In genomic region chr13:114110091-114110829, GRCh38 we compare ENCODE assay signal across 8 cellular contexts. TPM values are rescaled to one million over a fixed set of nuclear protein-coding genes. Genes with fewer than 3 reads are reported as not detected.
A peak's percentile ranks its signal among the peaks of the same experiment; 100 is the strongest.
DNase-seq lines count a peak whose midpoint lies in the region; ATAC-seq and TF ChIP-seq lines count a peak whose summit lies in the region.

No MANE protein-coding gene starts in this region.

- no peak overlapping the region for H3K4me3 ChIP-seq in neuronal stem cell (ENCODE audit: low read length in 2 of 2)

- H3K23ac ChIP-seq in neuronal stem cell (ENCODE audit: low read depth, low read length, poor library complexity): peak overlapping the region; percentile 59

- H3K27ac Mint-ChIP-seq in activated B cell treated with CpG ODN at 0.5 μM for 24 hours: peak overlapping the region; percentile 86
- peak overlapping the region; percentile 60 for H3K27ac Mint-ChIP-seq in dendritic cell treated with granulocyte-macrophage colony-stimulating factor and Interleukin-4, amounts not matched to agents 40 ng/mL and 50 ng/mL, for 4 days

- no peak overlapping the region for H4K8ac ChIP-seq in neuronal stem cell (ENCODE audit: low read depth, low read length)

- peak overlapping the region; percentile 81 for H4K91ac ChIP-seq in neuronal stem cell (ENCODE audit: low read depth, low read length, poor library complexity)

- peak overlapping the region; percentile 80 for H3K9ac ChIP-seq in neuronal stem cell (ENCODE audit: low read depth, low read length, poor library complexity)

- H3K4ac ChIP-seq in neuronal stem cell (ENCODE audit: low read length): no peak overlapping the region

- DNase-seq in activated B cell treated with CpG ODN at 0.5 μM for 24 hours (peak; percentile 60), neuronal stem cell (ENCODE audit: low spot score) (no peak), T1000 (lab: John Stamatoyannopoulos, UW) (no peak), DMS114 treated with DMSO at 0.1 percent for 48 hours (lab: John Stamatoyannopoulos, UW; ENCODE audit: unreplicated experiment) (no peak)

- intact Hi-C loops in activated B cell treated with CpG ODN at 0.5 μM for 24 hours (cut with micrococcal nuclease): loop anchor here (1.0 to 5.0 kb wide), 6 partner anchors 43 to 618 kb away; partner anchors contain the start of gene DCUN1D2
- intact Hi-C loops in dendritic cell treated with granulocyte-macrophage colony-stimulating factor and Interleukin-4, amounts not matched to agents 40 ng/mL and 50 ng/mL, for 4 days (cut with micrococcal nuclease): no loop called here

- POLR2A ChIA-PET in activated B cell treated with CpG ODN at 0.5 μM for 24 hours (lab: Charles Lee): interaction anchor here (1.0 to 2.1 kb wide), 4 partner anchors 38 to 294 kb away, joined by 3 to 11 read pairs (median 4); no protein-coding TSS in a partner anchor

- H3K18ac ChIP-seq in neuronal stem cell (ENCODE audit: low read length): peak overlapping the region; percentile 93

- H3K4me1 ChIP-seq in neuronal stem cell (ENCODE audit: control insufficient read depth in 2 of 2, insufficient read depth in 1 of 2, low read depth in 1 of 2, low read length in 2 of 2): peaks cover 30 to 31% of the 10 kb centered on the region in 2 donors

- H3K9me3 ChIP-seq in neuronal stem cell (replicated peaks in 1 of 2; ENCODE audit: control insufficient read depth in 2 of 2, insufficient read depth in 1 of 2, low read depth in 1 of 2, low read length in 2 of 2): no peaks in the 10 kb centered on the region

- H3K9me3 Mint-ChIP-seq in activated B cell treated with CpG ODN at 0.5 μM for 24 hours: no peaks in the 10 kb centered on the region
- no peaks in the 10 kb centered on the region for H3K9me3 Mint-ChIP-seq in dendritic cell treated with granulocyte-macrophage colony-stimulating factor and Interleukin-4, amounts not matched to agents 40 ng/mL and 50 ng/mL, for 4 days

- peak overlapping the region; percentile 88 for H2AK5ac ChIP-seq in neuronal stem cell (ENCODE audit: low read depth, low read length)

- peak overlapping the region; percentile 59 for H3K14ac ChIP-seq in neuronal stem cell (ENCODE audit: low read length)

- peak; percentile 62 for TF ChIP-seq CTCF in GM12873 (IDR thresholded peaks at IDR 0.05; ENCODE audit: insufficient read depth, low read depth, low read length, missing control alignments)
- TF ChIP-seq CTCF in activated B cell treated with CpG ODN at 0.5 μM for 24 hours (IDR thresholded peaks at IDR 0.05): no peak

- peak overlapping the region; percentile 71 for H3K27ac ChIP-seq in neuronal stem cell (replicated peaks; ENCODE audit: low read length)

- H3K27me3 Mint-ChIP-seq in activated B cell treated with CpG ODN at 0.5 μM for 24 hours: no peaks in the 10 kb centered on the region
- no peaks in the 10 kb centered on the region for H3K27me3 Mint-ChIP-seq in dendritic cell treated with granulocyte-macrophage colony-stimulating factor and Interleukin-4, amounts not matched to agents 40 ng/mL and 50 ng/mL, for 4 days

- H3K27me3 ChIP-seq in neuronal stem cell (ENCODE audit: control insufficient read depth in 3 of 3, insufficient read depth in 3 of 3, low read depth in 1 of 3, low read length in 3 of 3): no peaks in the 10 kb centered on the region

- CTCF ChIA-PET in activated B cell treated with CpG ODN at 0.5 μM for 24 hours (lab: Charles Lee): interaction anchor here (0.6 to 1.9 kb wide), 13 partner anchors 15 to 294 kb away, joined by 3 to 7 read pairs (median 3); no protein-coding TSS in a partner anchor

- H2BK120ac ChIP-seq in neuronal stem cell (ENCODE audit: low read depth, low read length): no peak overlapping the region

- H3K4me3 Mint-ChIP-seq in activated B cell treated with CpG ODN at 0.5 μM for 24 hours: peak overlapping the region; percentile 73
- peak overlapping the region; percentile 59 for H3K4me3 Mint-ChIP-seq in dendritic cell treated with granulocyte-macrophage colony-stimulating factor and Interleukin-4, amounts not matched to agents 40 ng/mL and 50 ng/mL, for 4 days

- no peak overlapping the region for H3K4me2 ChIP-seq in neuronal stem cell (ENCODE audit: insufficient read depth, low read length, poor library complexity, severe bottlenecking)

- peak overlapping the region; percentile 14 for H2BK12ac ChIP-seq in neuronal stem cell (ENCODE audit: low read length)

- H3K4me1 Mint-ChIP-seq in activated B cell treated with CpG ODN at 0.5 μM for 24 hours: peaks cover 43% of the 10 kb centered on the region
- peaks cover 72% of the 10 kb centered on the region for H3K4me1 Mint-ChIP-seq in dendritic cell treated with granulocyte-macrophage colony-stimulating factor and Interleukin-4, amounts not matched to agents 40 ng/mL and 50 ng/mL, for 4 days (ENCODE audit: low read depth)

- WGBS in neuronal stem cell (ENCODE audit: extremely low coverage in 2 of 2, insufficient read length in 2 of 2, insufficient replicate concordance in 1 of 2), 2 donors: no CpG with 5 or more reads among the region's 25 CpGs

- H2BK15ac ChIP-seq in neuronal stem cell (ENCODE audit: low read length): peak overlapping the region; percentile 93

- H2AFZ ChIP-seq in neuronal stem cell (ENCODE audit: low read length): no peak overlapping the region

- peaks cover 28% of the 10 kb centered on the region for H3K36me3 Mint-ChIP-seq in activated B cell treated with CpG ODN at 0.5 μM for 24 hours (ENCODE audit: low read depth)
- H3K36me3 Mint-ChIP-seq in dendritic cell treated with granulocyte-macrophage colony-stimulating factor and Interleukin-4, amounts not matched to agents 40 ng/mL and 50 ng/mL, for 4 days (ENCODE audit: low read depth): peaks cover 44% of the 10 kb centered on the region

- H3K36me3 ChIP-seq in neuronal stem cell (replicated peaks in 1 of 2; ENCODE audit: control insufficient read depth in 2 of 2, insufficient read depth in 2 of 2, low read length in 2 of 2): peaks cover 2 to 29% of the 10 kb centered on the region in 2 donors

- peak; percentile 82 for ATAC-seq in HG03342 (IDR thresholded peaks at IDR 0.05; ENCODE audit: unreplicated experiment)
- ATAC-seq in activated B cell treated with CpG ODN at 0.5 μM for 24 hours (ENCODE audit: low read depth): peak; percentile 94
- ATAC-seq in HG03520 (IDR thresholded peaks at IDR 0.05; ENCODE audit: unreplicated experiment): no peak

- H3K79me1 ChIP-seq in neuronal stem cell (ENCODE audit: low read depth, low read length): peaks cover 13% of the 10 kb centered on the region

- peak overlapping the region; percentile 78 for H2BK5ac ChIP-seq in neuronal stem cell (ENCODE audit: low read length)

RNA-seq across cellular contexts. Expression of gene RASA3, which starts 22.2 kb away (rescaled TPM):
- total RNA-seq in activated B cell treated with CpG ODN at 0.5 μM for 24 hours: 17.5 and 20.4 TPM in 2 replicates
- polyA plus RNA-seq in neuronal stem cell (2013, experiment 1 of 2): 9.5 TPM
- polyA plus RNA-seq in neuronal stem cell (2013, experiment 2 of 2): 8.9 TPM
